20 cellular contexts compared by ENCODE assay signal in genomic region chr2:74953796-74954499, GRCh38. TPM values are rescaled to one million over a fixed set of nuclear protein-coding genes. Genes with fewer than 3 reads are reported as not detected.
DNase-seq lines count a peak whose midpoint lies in the region; ATAC-seq and TF ChIP-seq lines count a peak whose summit lies in the region.
"Had no signal": no experiment of that assay in that cellular context is flagged by ENCODE, and none has a peak within 500 bp of the region (broad histone marks: within the 10 kb centered on the region; RNA-seq: fewer than 3 reads in every experiment).

No MANE protein-coding gene starts in this region.

- H3K27me3 Mint-ChIP-seq in T-helper 2 cell treated with Interferon-gamma antibody and Interleukin-4, amounts not matched to agents 5 μg/mL and 100 μg/mL, for 36 hours (ENCODE audit: low read depth): peaks cover 2% of the 10 kb centered on the region
- H3K27me3 Mint-ChIP-seq in activated naive CD8-positive, alpha-beta T cell: no peaks in the 10 kb centered on the region
- H3K27me3 Mint-ChIP-seq in activated naive CD8-positive, alpha-beta T cell treated with anti-CD3 and anti-CD28 coated beads, Interleukin-2, amount 50 U/mL, for 24 hours: no peaks in the 10 kb centered on the region

- H3K27me3 ChIP-seq in psoas muscle (ENCODE audit: insufficient read depth in 3 of 3, low read length in 2 of 3) (no peaks in the 10 kb centered on the region), breast epithelium (no peaks in the 10 kb centered on the region)

- H3K4me1 ChIP-seq in psoas muscle: peaks cover 4% of the 10 kb centered on the region
- H3K4me1 ChIP-seq in breast epithelium: no peaks in the 10 kb centered on the region

- no peak for TF ChIP-seq POLR2A in breast epithelium (IDR thresholded peaks at IDR 0.05)

- H3K4me1 Mint-ChIP-seq in T-helper 2 cell treated with Interferon-gamma antibody and Interleukin-4, amounts not matched to agents 5 μg/mL and 100 μg/mL, for 36 hours (ENCODE audit: low read depth): peaks cover 36% of the 10 kb centered on the region
- H3K4me1 Mint-ChIP-seq in activated naive CD8-positive, alpha-beta T cell (ENCODE audit: low read depth): peaks cover 51% of the 10 kb centered on the region
- peaks cover 14% of the 10 kb centered on the region for H3K4me1 Mint-ChIP-seq in activated naive CD8-positive, alpha-beta T cell treated with anti-CD3 and anti-CD28 coated beads, Interleukin-2, amount 50 U/mL, for 24 hours

- ATAC-seq in activated naive CD8-positive, alpha-beta T cell treated with anti-CD3 and anti-CD28 coated beads, Interleukin-2, amount 50 U/mL, for 24 hours: no peak
- ATAC-seq in psoas muscle: no peak
- ATAC-seq: HCT116, Right ventricle myocardium inferior had no signal

- H3K4me3 Mint-ChIP-seq in T-helper 2 cell treated with Interferon-gamma antibody and Interleukin-4, amounts not matched to agents 5 μg/mL and 100 μg/mL, for 36 hours: peak overlapping the region; percentile 10
- peak overlapping the region; percentile 43 for H3K4me3 Mint-ChIP-seq in activated naive CD8-positive, alpha-beta T cell
- no peak overlapping the region for H3K4me3 Mint-ChIP-seq in activated naive CD8-positive, alpha-beta T cell treated with anti-CD3 and anti-CD28 coated beads, Interleukin-2, amount 50 U/mL, for 24 hours

- intact Hi-C loops in psoas muscle (cut with DNase I): loop anchor here in 1 of 2 donors (10.0 kb wide), 1 partner anchor 761 kb away; the partner anchor contains the start of gene GCFC2
- intact Hi-C loops in breast epithelium (cut with DNase I; ENCODE audit: low total_unique reads): no loop called here

- H3K36me3 ChIP-seq in psoas muscle (ENCODE audit: insufficient read depth in 1 of 2, low read depth in 1 of 2) (no peaks in the 10 kb centered on the region), breast epithelium (no peaks in the 10 kb centered on the region)

- no peaks in the 10 kb centered on the region for H3K9me3 ChIP-seq in psoas muscle
- peaks cover 8 to 10% of the 10 kb centered on the region in 2 donors for H3K9me3 ChIP-seq in breast epithelium

- H3K9me3 Mint-ChIP-seq in T-helper 2 cell treated with Interferon-gamma antibody and Interleukin-4, amounts not matched to agents 5 μg/mL and 100 μg/mL, for 36 hours: peaks cover 13% of the 10 kb centered on the region
- H3K9me3 Mint-ChIP-seq in activated naive CD8-positive, alpha-beta T cell (ENCODE audit: low read depth): peaks cover 17% of the 10 kb centered on the region
- H3K9me3 Mint-ChIP-seq in activated naive CD8-positive, alpha-beta T cell treated with anti-CD3 and anti-CD28 coated beads, Interleukin-2, amount 50 U/mL, for 24 hours: no peaks in the 10 kb centered on the region

- DNase-seq in T-helper 2 cell treated with Interferon-gamma antibody and Interleukin-4, amounts not matched to agents 5 μg/mL and 100 μg/mL, for 36 hours (ENCODE audit: low spot score): no peak
- DNase-seq in T-helper 2 cell (no peak), fibroblast of the aortic adventitia (ENCODE audit: low read depth) (peak; percentile 1), psoas muscle (no peak), breast epithelium (ENCODE audit: low spot score in 2 of 2) (no peak)
- DNase-seq in activated naive CD8-positive, alpha-beta T cell treated with anti-CD3 and anti-CD28 coated beads, Interleukin-2, amount 50 U/mL, for 24 hours: no peak
- DNase-seq: DMS153, DND-41, KG1, NCI-H1048, NCI-H1417, NCI-H1694 treated with DMSO at 0.1 percent for 48 hours, NCI-H2081, NCI-H2227 treated with DMSO at 0.1 percent for 48 hours, NCI-H526 treated with DMSO at 0.1 percent for 48 hours, PC-9 had no signal

- 79 to 91% (median 83%) methylated on average over 10 of the region's 10 CpGs for WGBS in psoas muscle, 3 donors

- H3K27ac ChIP-seq in psoas muscle (no peak overlapping the region), breast epithelium (no peak overlapping the region)
- H3K27ac ChIP-seq: 22Rv1, PC-9 had no signal

- H3K27ac Mint-ChIP-seq in T-helper 2 cell treated with Interferon-gamma antibody and Interleukin-4, amounts not matched to agents 5 μg/mL and 100 μg/mL, for 36 hours: peak overlapping the region; percentile 16
- H3K27ac Mint-ChIP-seq in activated naive CD8-positive, alpha-beta T cell: no peak overlapping the region
- no peak overlapping the region for H3K27ac Mint-ChIP-seq in activated naive CD8-positive, alpha-beta T cell treated with anti-CD3 and anti-CD28 coated beads, Interleukin-2, amount 50 U/mL, for 24 hours

- TF ChIP-seq CTCF in fibroblast of the aortic adventitia (IDR thresholded peaks at IDR 0.05; ENCODE audit: insufficient read depth, low read length) (no peak), psoas muscle (IDR thresholded peaks at IDR 0.05) (no peak), breast epithelium (IDR thresholded peaks at IDR 0.05) (no peak)

- H3K4me3 ChIP-seq in fibroblast of the aortic adventitia (ENCODE audit: low read depth, low read length) (no peak overlapping the region), psoas muscle (no peak overlapping the region), breast epithelium (no peak overlapping the region)
- H3K4me3 ChIP-seq: PC-9 had no signal

- H3K36me3 Mint-ChIP-seq in T-helper 2 cell treated with Interferon-gamma antibody and Interleukin-4, amounts not matched to agents 5 μg/mL and 100 μg/mL, for 36 hours (ENCODE audit: low read depth): peaks cover 30% of the 10 kb centered on the region
- H3K36me3 Mint-ChIP-seq in activated naive CD8-positive, alpha-beta T cell: peaks cover 50% of the 10 kb centered on the region
- no peaks in the 10 kb centered on the region for H3K36me3 Mint-ChIP-seq in activated naive CD8-positive, alpha-beta T cell treated with anti-CD3 and anti-CD28 coated beads, Interleukin-2, amount 50 U/mL, for 24 hours (ENCODE audit: low read depth)

RNA-seq across cellular contexts. Expression of gene POLE4, which starts 4.5 kb away (rescaled TPM):
- 27.4 and 44.3 TPM in 2 replicates for total RNA-seq in fibroblast of the aortic adventitia (ENCODE audit: low replicate concordance)
- total RNA-seq in psoas muscle: 10 to 100 TPM; 53.4 to 96.6 (median 72.8) TPM
- 100 to 1,000 TPM in 1 of 3 donors, 10 to 100 TPM in 2; 77.7 to 106 (median 78.2) TPM for polyA plus RNA-seq in psoas muscle
- 10 to 100 TPM; 31.9 to 46.5 (median 37.1) TPM for total RNA-seq in breast epithelium
